In genomic region chr12:93415723-93416464, GRCh38 we compare ENCODE assay signal across 9 cellular contexts. TPM values are rescaled to one million over a fixed set of nuclear protein-coding genes. Genes with fewer than 3 reads are reported as not detected.
DNase-seq lines count a peak whose midpoint lies in the region; ATAC-seq, FAIRE-seq and TF ChIP-seq lines count a peak whose summit lies in the region.
"Had no signal": no experiment of that assay in that cellular context is flagged by ENCODE, and none has a peak within 500 bp of the region (broad histone marks: within the 10 kb centered on the region; RNA-seq: fewer than 3 reads in every experiment).

No MANE protein-coding gene starts in this region.

- H3K79me2 ChIP-seq in smooth muscle cell (ENCODE audit: low read depth) (peaks cover 93% of the 10 kb centered on the region), neural progenitor cell (ENCODE audit: low read depth) (peaks cover 99% of the 10 kb centered on the region)

- peak; percentile 93 for FAIRE-seq in GM19239 (lab: Jason Lieb, UNC)

- H3K36me3 Mint-ChIP-seq in neural progenitor cell = peaks cover 15% of the 10 kb centered on the region

- no peak for TF ChIP-seq POLR2A in esophagus muscularis mucosa (IDR thresholded peaks at IDR 0.05; ENCODE audit: low read depth)

- no peak for TF ChIP-seq EP300 in esophagus muscularis mucosa (IDR thresholded peaks at IDR 0.05)

- no peaks in the 10 kb centered on the region for H3K27me3 Mint-ChIP-seq in neural progenitor cell (ENCODE audit: insufficient read depth, low read depth)

- H3K9me3 ChIP-seq in esophagus muscularis mucosa (no peaks in the 10 kb centered on the region), smooth muscle cell (replicated peaks; ENCODE audit: low read depth) (no peaks in the 10 kb centered on the region), neural progenitor cell (ENCODE audit: low read depth) (no peaks in the 10 kb centered on the region), HAP-1 (no peaks in the 10 kb centered on the region)

- H3K36me3 ChIP-seq in esophagus muscularis mucosa (peaks cover 0 to under 1% (median 0%) of the 10 kb centered on the region in 4 donors), smooth muscle cell (ENCODE audit: low read depth) (no peaks in the 10 kb centered on the region), neural progenitor cell (no peaks in the 10 kb centered on the region), HAP-1 (replicated peaks) (peaks cover 4% of the 10 kb centered on the region)

- no peak for ATAC-seq in HG02981 (IDR thresholded peaks at IDR 0.05; ENCODE audit: unreplicated experiment)

- H3K27ac Mint-ChIP-seq in neural progenitor cell = no peak overlapping the region

- H2AFZ ChIP-seq in smooth muscle cell (ENCODE audit: low read depth) (no peak overlapping the region), neural progenitor cell (replicated peaks) (no peak overlapping the region)

- no peak overlapping the region for H3K4me3 ChIP-seq in esophagus muscularis mucosa
- H3K4me3 ChIP-seq in smooth muscle cell = no peak overlapping the region
- no peak overlapping the region for H3K4me3 ChIP-seq in neural progenitor cell
- H3K4me3 ChIP-seq in HAP-1 = no peak overlapping the region

- peaks cover 3% of the 10 kb centered on the region for H3K4me1 Mint-ChIP-seq in neural progenitor cell

- H3F3A ChIP-seq in smooth muscle cell (ENCODE audit: low read depth) (peaks cover 23% of the 10 kb centered on the region), neural progenitor cell (ENCODE audit: low read depth) (no peaks in the 10 kb centered on the region)

- H3K9ac ChIP-seq in smooth muscle cell (ENCODE audit: low read depth) = peak overlapping the region; percentile 35
- H3K9ac ChIP-seq in neural progenitor cell = no peak overlapping the region

- DNase-seq in GM19239 (ENCODE audit: insufficient read length, low spot score) = no peak
- peak; percentile 17 for DNase-seq in NAMALWA (ENCODE audit: low spot score)
- DNase-seq in esophagus muscularis mucosa (ENCODE audit: extremely low spot score) = no peak
- no peak for DNase-seq in smooth muscle cell (lab: John Stamatoyannopoulos, UW; ENCODE audit: unreplicated experiment)
- DNase-seq in neural progenitor cell (ENCODE audit: low spot score) = no peak
- DNase-seq in HAP-1 (ENCODE audit: low spot score in 2 of 2) = no peak
- DNase-seq in iPS-NIHi11 (ENCODE audit: low spot score) = no peak
- DNase-seq: substantia nigra had no signal

- peak in 1 of 3 experiments; percentile 22 for TF ChIP-seq CTCF in esophagus muscularis mucosa (IDR thresholded peaks at IDR 0.05)
- no peak for TF ChIP-seq CTCF in smooth muscle cell (IDR thresholded peaks at IDR 0.05; ENCODE audit: borderline replicate concordance, insufficient read depth, poor library complexity, severe bottlenecking)
- no peak for TF ChIP-seq CTCF in neural progenitor cell (IDR thresholded peaks at IDR 0.05)

- H3K4me2 ChIP-seq in smooth muscle cell (peak overlapping the region; percentile 79), neural progenitor cell (no peak overlapping the region)

- in situ Hi-C loops in HAP-1 (cut with MboI; ENCODE audit: low sequenced_read_pairs) = loop anchor here (25.0 kb wide), 1 partner anchor 629 kb away; no protein-coding TSS in a partner anchor

- no peaks in the 10 kb centered on the region for H3K27me3 ChIP-seq in esophagus muscularis mucosa
- H3K27me3 ChIP-seq in smooth muscle cell (ENCODE audit: low read depth) = no peaks in the 10 kb centered on the region
- no peaks in the 10 kb centered on the region for H3K27me3 ChIP-seq in neural progenitor cell
- no peaks in the 10 kb centered on the region for H3K27me3 ChIP-seq in HAP-1 (ENCODE audit: low read depth)

- H3K27ac ChIP-seq in esophagus muscularis mucosa (replicated peaks in 1 of 4) (peak overlapping the region; percentile 24 to 51 (median 42)), smooth muscle cell (ENCODE audit: low read depth) (peak overlapping the region; percentile 82), neural progenitor cell (no peak overlapping the region)

- H4K20me1 ChIP-seq in smooth muscle cell (ENCODE audit: low read depth) (peaks cover 52% of the 10 kb centered on the region), neural progenitor cell (ENCODE audit: low read depth) (peaks cover 62% of the 10 kb centered on the region)

- intact Hi-C loops in esophagus muscularis mucosa (cut with DNase I) = loop anchor here (10.0 kb wide), 1 partner anchor 631 kb away; no protein-coding TSS in a partner anchor

- peaks cover 2% of the 10 kb centered on the region for H3K9me3 Mint-ChIP-seq in neural progenitor cell

- H3K4me1 ChIP-seq in esophagus muscularis mucosa (peaks cover 15 to 62% (median 56%) of the 10 kb centered on the region in 4 donors), smooth muscle cell (ENCODE audit: low read depth) (peaks cover 12% of the 10 kb centered on the region), neural progenitor cell (no peaks in the 10 kb centered on the region), HAP-1 (peaks cover 15% of the 10 kb centered on the region)

- 39% methylated on average over 3 of the region's 3 CpGs for WGBS in esophagus muscularis mucosa
- 46% methylated on average over 3 of the region's 3 CpGs for WGBS in smooth muscle cell (ENCODE audit: low lambda C conversion rate)

- no peak overlapping the region for H3K4me3 Mint-ChIP-seq in neural progenitor cell

RNA-seq across cellular contexts. Expression of gene UBE2N, which starts 25.9 kb away (rescaled TPM):
- 100 to 1,000 TPM in 1 of 4 donors, 10 to 100 TPM in 3; 37.8 to 106 (median 61.8) TPM for total RNA-seq in esophagus muscularis mucosa
- 61.3 and 69.3 TPM in 2 replicates for total RNA-seq in smooth muscle cell
- polyA plus RNA-seq in smooth muscle cell = 104 and 111 TPM in 2 replicates
- 82.6 and 116 TPM in 2 replicates for total RNA-seq in neural progenitor cell (ENCODE audit: low replicate concordance)

RNA-seq across cellular contexts. Expression of gene NUDT4, which starts 38.2 kb away (rescaled TPM):
- total RNA-seq in esophagus muscularis mucosa (100 to 1,000 TPM in 3 of 4 donors, 10 to 100 TPM in 1; 93.0 to 238 (median 112) TPM), smooth muscle cell (83.2 and 91.2 TPM in 2 replicates), neural progenitor cell (ENCODE audit: low replicate concordance) (56.3 and 89.8 TPM in 2 replicates)
- polyA plus RNA-seq in smooth muscle cell = 49.4 and 53.9 TPM in 2 replicates

RNA-seq across cellular contexts. Expression of gene MRPL42, which starts 51.4 kb away (rescaled TPM):
- total RNA-seq in esophagus muscularis mucosa (10 to 100 TPM; 21.6 to 44.2 (median 34.8) TPM), smooth muscle cell (113 and 135 TPM in 2 replicates), neural progenitor cell (ENCODE audit: low replicate concordance) (157 and 287 TPM in 2 replicates)
- 82.8 and 85.5 TPM in 2 replicates for polyA plus RNA-seq in smooth muscle cell
